ENCODE assay signal across 1 cellular context in genomic region chr11:73145986-73146575, GRCh38.
TF ChIP-seq lines count a peak whose summit lies in the region.

No MANE protein-coding gene starts in this region.

TF ChIP-seq in H1, 55 proteins besides CTCF, POLR2A, EP300 and RAD21:
- no peak for TF ChIP-seq MAFK (IDR thresholded peaks at IDR 0.05; ENCODE audit: low read depth, low read length)
- no peak for TF ChIP-seq SP1 (IDR thresholded peaks at IDR 0.05; ENCODE audit: low read depth, low read length)
- TF ChIP-seq TEAD4 (IDR thresholded peaks at IDR 0.05; ENCODE audit: low read depth, low read length) = no peak
- TF ChIP-seq CREB1 (IDR thresholded peaks at IDR 0.05) = no peak
- TF ChIP-seq JUND (IDR thresholded peaks at IDR 0.05; ENCODE audit: low read length) = no peak
- TF ChIP-seq KDM4A (IDR thresholded peaks at IDR 0.05; ENCODE audit: low read depth, low read length, severe bottlenecking) = no peak
- no peak for TF ChIP-seq ATF2 (IDR thresholded peaks at IDR 0.05; ENCODE audit: low read length)
